Comparison of ENCODE assay signal across 37 cellular contexts in genomic region chr4:105373324-105373723, GRCh38.
"Had no signal": no experiment of that assay in that cellular context is flagged by ENCODE, and none has a peak within 500 bp of the region (broad histone marks: within the 10 kb centered on the region; RNA-seq: fewer than 3 reads in every experiment).

No MANE protein-coding gene starts in this region.

- H3K27me3 Mint-ChIP-seq: activated B cell treated with CpG ODN at 0.5 μM for 24 hours; activated CD4-positive, alpha-beta memory T cell treated with anti-CD3 and anti-CD28 coated beads for 36 hours; activated CD4-positive, alpha-beta T cell treated with anti-CD3 and anti-CD28 coated beads, Interleukin-2, amount 10 ng/mL, durations not matched to agents 24 days and 14 days; activated CD8-positive, alpha-beta T cell treated with anti-CD3 and anti-CD28 coated beads for 36 hours; activated naive CD8-positive, alpha-beta T cell treated with anti-CD3 and anti-CD28 coated beads for 36 hours; activated T-helper 17 cell treated with anti-CD3 and anti-CD28 coated beads, Interleukin-2, amount 50 U/mL, for 72 hours had no signal

- H3K4me3 ChIP-seq: adrenal gland, body of pancreas, breast epithelium had no signal

- DNase-seq: activated B cell treated with CpG ODN at 0.5 μM for 24 hours; activated CD4-positive, alpha-beta memory T cell treated with anti-CD3 and anti-CD28 coated beads for 36 hours; activated CD4-positive, alpha-beta T cell treated with anti-CD3 and anti-CD28 coated beads for 4 hours; activated CD4-positive, alpha-beta T cell treated with anti-CD3 and anti-CD28 coated beads, Interleukin-2, amount 10 ng/mL, durations not matched to agents 24 days and 14 days; activated CD4-positive, alpha-beta T cell treated with anti-CD3 and anti-CD28 coated beads, Interleukin-2, amount 50 U/mL, for 1 hour; activated CD4-positive, alpha-beta T cell treated with anti-CD3 and anti-CD28 coated beads, Interleukin-2, amount 50 U/mL, for 4 hours; activated CD4-positive, CD25-positive, alpha-beta regulatory T cell treated with anti-CD3 and anti-CD28 coated beads, Interleukin-2, amount 50 U/mL, for 72 hours; activated CD8-positive, alpha-beta memory T cell treated with anti-CD3 and anti-CD28 coated beads, Interleukin-2, amount 50 U/mL, for 4 hours; activated CD8-positive, alpha-beta T cell treated with anti-CD3 and anti-CD28 coated beads for 36 hours; activated effector memory CD4-positive, alpha-beta T cell treated with anti-CD3 and anti-CD28 coated beads, Interleukin-2, amount 50 U/mL, for 16 hours; activated gamma-delta T cell treated with Interleukin-2 at 50 U/mL for 16 hours; activated naive CD4-positive, alpha-beta T cell; activated naive CD4-positive, alpha-beta T cell treated with anti-CD3 and anti-CD28 coated beads for 36 hours; activated naive CD4-positive, alpha-beta T cell treated with anti-CD3 and anti-CD28 coated beads, Interleukin-2, amount 50 U/mL, for 16 hours; activated naive CD8-positive, alpha-beta T cell treated with anti-CD3 and anti-CD28 coated beads for 36 hours; activated T-cell treated with anti-CD3 and anti-CD28 coated beads for 4 hours; activated T-cell treated with anti-CD3 and anti-CD28 coated beads, Interleukin-2, amount 50 U/mL, for 1 hour; activated T-cell treated with anti-CD3 and anti-CD28 coated beads, Interleukin-2, amount 50 U/mL, for 4 hours; activated T-cell treated with anti-CD3 and anti-CD28 coated beads, Interleukin-2, amount 50 U/mL, for 72 hours; adrenal gland; amniotic stem cell; aorta; body of pancreas; brain microvascular endothelial cell; SW 1271; T-helper 1 cell; T-helper 2 cell; T-helper 9 cell had no signal

- H3K36me3 ChIP-seq: adrenal gland, brain microvascular endothelial cell, breast epithelium had no signal

- H3K4me1 Mint-ChIP-seq: activated B cell treated with CpG ODN at 0.5 μM for 24 hours; activated CD4-positive, alpha-beta T cell treated with anti-CD3 and anti-CD28 coated beads, Interleukin-2, amount 10 ng/mL, durations not matched to agents 24 days and 14 days; activated naive CD8-positive, alpha-beta T cell treated with anti-CD3 and anti-CD28 coated beads for 36 hours had no signal

- FAIRE-seq: astrocyte, TTC549 had no signal

- H3K4me1 ChIP-seq: adrenal gland, body of pancreas, breast epithelium had no signal

- H3K27ac ChIP-seq: adrenal gland, body of pancreas, brain microvascular endothelial cell, breast epithelium, VCaP had no signal

- H3K27me3 ChIP-seq: adrenal gland, body of pancreas, brain microvascular endothelial cell, breast epithelium had no signal

- H3K27ac Mint-ChIP-seq: activated B cell treated with CpG ODN at 0.5 μM for 24 hours; activated CD4-positive, alpha-beta memory T cell treated with anti-CD3 and anti-CD28 coated beads for 36 hours; activated CD4-positive, alpha-beta T cell treated with anti-CD3 and anti-CD28 coated beads, Interleukin-2, amount 10 ng/mL, durations not matched to agents 24 days and 14 days; activated CD8-positive, alpha-beta T cell treated with anti-CD3 and anti-CD28 coated beads for 36 hours; activated naive CD4-positive, alpha-beta T cell treated with anti-CD3 and anti-CD28 coated beads for 36 hours; activated naive CD4-positive, alpha-beta T cell treated with anti-CD3 and anti-CD28 coated beads, Interleukin-2, amount 50 U/mL, for 72 hours; activated naive CD8-positive, alpha-beta T cell treated with anti-CD3 and anti-CD28 coated beads for 36 hours; activated T-cell treated with anti-CD3 and anti-CD28 coated beads, Interleukin-2, amount 50 U/mL, for 72 hours; activated T-helper 1 cell treated with anti-CD3 and anti-CD28 coated beads, Interleukin-12 subunit alpha, Interleukin-12 subunit beta, Interleukin-2, Interleukin-4 antibody, amounts not matched to agents 30 ng/mL and 10 ng/mL and 1 ng/mL, durations not matched to agents 14 hours and 24 hours and 36 hours; activated T-helper 17 cell treated with anti-CD3 and anti-CD28 coated beads, Interleukin-2, amount 50 U/mL, for 72 hours; T-helper 1 cell treated with Interleukin-12 subunit alpha and Interleukin-12 subunit beta and Interleukin-4 antibody, amounts not matched to agents 30 μg/mL and 1 μg/mL, for 36 hours; T-helper 2 cell treated with Interferon-gamma antibody and Interleukin-4, amounts not matched to agents 5 μg/mL and 100 μg/mL, for 36 hours had no signal

- H3K9me3 Mint-ChIP-seq: activated B cell treated with CpG ODN at 0.5 μM for 24 hours; T-helper 2 cell treated with Interferon-gamma antibody and Interleukin-4, amounts not matched to agents 5 μg/mL and 100 μg/mL, for 36 hours had no signal

- ATAC-seq: activated CD8-positive, alpha-beta T cell treated with anti-CD3 and anti-CD28 coated beads for 36 hours; activated naive CD4-positive, alpha-beta T cell treated with anti-CD3 and anti-CD28 coated beads, Interleukin-2, amount 50 U/mL, for 72 hours; activated T-cell treated with anti-CD3 and anti-CD28 coated beads, Interleukin-2, amount 50 U/mL, for 4 hours; activated T-cell treated with anti-CD3 and anti-CD28 coated beads, Interleukin-2, amount 50 U/mL, for 72 hours; activated T-helper 17 cell treated with anti-CD3 and anti-CD28 coated beads, Interleukin-2, amount 50 U/mL, for 72 hours; body of pancreas had no signal

- H3K9me3 ChIP-seq: adrenal gland, body of pancreas, breast epithelium had no signal

- H3K4me3 Mint-ChIP-seq: activated B cell treated with CpG ODN at 0.5 μM for 24 hours; activated CD4-positive, alpha-beta memory T cell treated with anti-CD3 and anti-CD28 coated beads for 36 hours; activated CD4-positive, alpha-beta T cell treated with anti-CD3 and anti-CD28 coated beads, Interleukin-2, amount 10 ng/mL, durations not matched to agents 24 days and 14 days; activated CD8-positive, alpha-beta T cell treated with anti-CD3 and anti-CD28 coated beads for 36 hours; activated naive CD4-positive, alpha-beta T cell treated with anti-CD3 and anti-CD28 coated beads for 36 hours; activated naive CD8-positive, alpha-beta T cell treated with anti-CD3 and anti-CD28 coated beads for 36 hours; activated T-cell treated with anti-CD3 and anti-CD28 coated beads, Interleukin-2, amount 50 U/mL, for 4 hours; activated T-cell treated with anti-CD3 and anti-CD28 coated beads, Interleukin-2, amount 50 U/mL, for 72 hours; activated T-helper 1 cell treated with anti-CD3 and anti-CD28 coated beads, Interleukin-12 subunit alpha, Interleukin-12 subunit beta, Interleukin-2, Interleukin-4 antibody, amounts not matched to agents 30 ng/mL and 10 ng/mL and 1 ng/mL, durations not matched to agents 14 hours and 24 hours and 36 hours; activated T-helper 17 cell treated with anti-CD3 and anti-CD28 coated beads, Interleukin-2, amount 50 U/mL, for 72 hours; T-helper 1 cell treated with Interleukin-12 subunit alpha and Interleukin-12 subunit beta and Interleukin-4 antibody, amounts not matched to agents 30 μg/mL and 1 μg/mL, for 36 hours; T-helper 2 cell treated with Interferon-gamma antibody and Interleukin-4, amounts not matched to agents 5 μg/mL and 100 μg/mL, for 36 hours had no signal
